Comparison of ENCODE assay signal across 8 cellular contexts in the genomic region with DNA sequence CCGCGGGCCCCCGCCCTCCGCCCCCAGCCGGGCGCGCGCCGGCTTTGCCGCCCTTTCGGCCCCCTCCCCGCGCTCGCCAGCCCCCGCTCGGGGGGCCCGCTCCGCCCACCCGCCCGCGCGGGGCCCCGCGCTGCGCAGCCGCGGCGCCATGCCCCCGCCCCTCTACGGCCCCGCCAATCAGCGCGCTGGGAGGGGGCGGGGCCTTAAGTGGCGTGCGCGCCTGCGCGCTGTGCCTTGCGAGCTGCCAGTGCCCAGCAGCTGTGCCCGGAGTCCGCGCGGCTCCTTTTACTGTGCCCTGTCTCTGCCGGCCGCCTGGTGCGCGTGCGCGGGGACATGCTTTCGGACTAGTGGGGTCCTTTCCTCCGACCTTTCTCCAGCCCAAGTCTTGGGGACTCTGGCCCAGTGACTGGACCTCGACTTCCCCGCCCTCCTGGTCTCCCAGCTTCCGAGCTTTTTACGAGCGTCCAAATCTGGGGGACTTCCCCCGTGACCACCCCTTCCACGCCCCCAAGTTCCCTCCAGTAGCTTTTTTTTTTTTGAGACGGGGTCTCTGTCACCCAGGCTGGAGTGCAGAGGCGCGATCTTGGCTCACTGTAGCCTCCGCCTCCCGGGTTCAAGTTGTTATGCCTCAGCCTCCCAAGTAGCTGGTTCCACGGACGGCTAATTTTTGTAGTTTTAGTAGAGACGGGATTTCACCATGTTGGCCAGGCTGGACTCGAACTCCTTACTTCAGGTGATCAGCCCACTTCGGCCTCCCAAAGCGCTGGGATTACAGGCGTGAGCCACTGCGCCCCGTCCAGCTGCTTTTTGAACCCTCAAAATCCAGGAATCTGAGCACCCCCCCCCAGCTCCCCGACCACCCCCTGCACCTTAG. TPM values are rescaled to one million over a fixed set of nuclear protein-coding genes. Genes with fewer than 3 reads are reported as not detected.
DNase-seq lines count a peak whose midpoint lies in the region; ATAC-seq and TF ChIP-seq lines count a peak whose summit lies in the region.

A gene with protein sequence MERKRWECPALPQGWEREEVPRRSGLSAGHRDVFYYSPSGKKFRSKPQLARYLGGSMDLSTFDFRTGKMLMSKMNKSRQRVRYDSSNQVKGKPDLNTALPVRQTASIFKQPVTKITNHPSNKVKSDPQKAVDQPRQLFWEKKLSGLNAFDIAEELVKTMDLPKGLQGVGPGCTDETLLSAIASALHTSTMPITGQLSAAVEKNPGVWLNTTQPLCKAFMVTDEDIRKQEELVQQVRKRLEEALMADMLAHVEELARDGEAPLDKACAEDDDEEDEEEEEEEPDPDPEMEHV (minus strand): TSS at position 111 of the 874 bp plus-strand sequence. CDS start 234 bp downstream, outside the sequence.

- ATAC-seq in GM19023 (IDR thresholded peaks at IDR 0.05; ENCODE audit: unreplicated experiment) (peak; percentile 60), HG03280 (IDR thresholded peaks at IDR 0.05; ENCODE audit: unreplicated experiment) (peak; percentile 73)
- ATAC-seq in activated CD4-positive, CD25-positive, alpha-beta regulatory T cell treated with anti-CD3 and anti-CD28 coated beads, Interleukin-2, amount 50 U/mL, for 24 hours, result peak; percentile 72

- no peak for TF ChIP-seq CTCF in kidney epithelial cell (IDR thresholded peaks at IDR 0.05; ENCODE audit: insufficient read depth, low read length, poor library complexity, severe bottlenecking)

- H3K27me3 ChIP-seq in kidney epithelial cell (ENCODE audit: control insufficient read depth, insufficient read depth, low read length), result no peaks in the 10 kb centered on the region

- no peaks in the 10 kb centered on the region for H3K36me3 ChIP-seq in kidney epithelial cell (ENCODE audit: control insufficient read depth, insufficient read depth, low read length)

- H3K4me3 ChIP-seq in kidney epithelial cell (ENCODE audit: low read depth, low read length), result peak within 1 kb of the TSS; percentile 94

- DNase-seq in AG08395 (ENCODE audit: low spot score) (peak; percentile 98), NCI-H345 treated with DMSO at 0.1 percent for 48 hours (lab: John Stamatoyannopoulos, UW; ENCODE audit: unreplicated experiment) (peak; percentile 82), cerebellar cortex (ENCODE audit: low spot score) (peak; percentile 91), kidney epithelial cell (ENCODE audit: low read depth) (peak; percentile 70)
- DNase-seq in stimulated activated CD4-positive, alpha-beta T cell treated with anti-CD3 and anti-CD28 coated beads, Interleukin-15, amount 100 ng/mL, for 24 hours, result peak; percentile 91

RNA-seq across cellular contexts. Expression of the gene that starts here (rescaled TPM):
- total RNA-seq in kidney epithelial cell, result 118 and 130 TPM in 2 replicates

Comparison
In these comparisons a context has a peak if more than half of its experiments do, and no peak if none do; other contexts are left out.
1. Peak in every context shown above with its lines: DNase-seq, ATAC-seq and H3K4me3 ChIP-seq.